In genomic region chr3:128879991-128880390, GRCh38 we compare ENCODE assay signal across 8 cellular contexts. TPM values are rescaled to one million over a fixed set of nuclear protein-coding genes. Genes with fewer than 3 reads are reported as not detected.
DNase-seq lines count a peak whose midpoint lies in the region; ATAC-seq and TF ChIP-seq lines count a peak whose summit lies in the region.

No MANE protein-coding gene starts in this region.

- H3K9me3 ChIP-seq in left ventricle myocardium inferior (replicated peaks) = no peaks in the 10 kb centered on the region
- H3K9me3 ChIP-seq in ascending aorta = no peaks in the 10 kb centered on the region
- H3K9me3 ChIP-seq in lower lobe of right lung = no peaks in the 10 kb centered on the region
- no peaks in the 10 kb centered on the region for H3K9me3 ChIP-seq in uterus

- peaks cover 7% of the 10 kb centered on the region for H3K36me3 ChIP-seq in left ventricle myocardium inferior
- H3K36me3 ChIP-seq in ascending aorta = peaks cover 0 to 12% of the 10 kb centered on the region in 2 donors
- H3K36me3 ChIP-seq in lower lobe of right lung = peaks cover 24% of the 10 kb centered on the region
- H3K36me3 ChIP-seq in uterus = no peaks in the 10 kb centered on the region

- H3K4me1 ChIP-seq in left ventricle myocardium inferior (peaks cover 75% of the 10 kb centered on the region), ascending aorta (peaks cover 17% of the 10 kb centered on the region in 2 donors), lower lobe of right lung (peaks cover 30% of the 10 kb centered on the region), uterus (peaks cover 5 to 8% of the 10 kb centered on the region in 2 donors)

- peak overlapping the region; percentile 88 for H3K4me3 ChIP-seq in left ventricle myocardium inferior
- H3K4me3 ChIP-seq in ascending aorta = peak overlapping the region; percentile 71 to 86
- peak overlapping the region; percentile 94 for H3K4me3 ChIP-seq in lower lobe of right lung
- peak overlapping the region; percentile 66 to 87 for H3K4me3 ChIP-seq in uterus

- intact Hi-C loops in left ventricle myocardium inferior (cut with micrococcal nuclease) (no loop called here), Right ventricle myocardium superior (cut with DNase I) (no loop called here), ascending aorta (cut with DNase I) (loop anchor here (1.0 to 10.0 kb wide), 6 partner anchors 153 to 1285 kb away; partner anchors contain the start of genes MCM2, RAB7A, RPN1 and TPRA1), lower lobe of right lung (cut with DNase I) (no loop called here), uterus (cut with DNase I; ENCODE audit: low total_unique reads) (no loop called here)

- H3K27ac ChIP-seq in left ventricle myocardium inferior (replicated peaks) = peak overlapping the region; percentile 93
- peak overlapping the region; percentile 91 to 95 for H3K27ac ChIP-seq in ascending aorta
- H3K27ac ChIP-seq in lower lobe of right lung = peak overlapping the region; percentile 93
- H3K27ac ChIP-seq in uterus = peak overlapping the region; percentile 94 to 95

- H3K27me3 ChIP-seq in left ventricle myocardium inferior (ENCODE audit: low read depth) (no peaks in the 10 kb centered on the region), ascending aorta (no peaks in the 10 kb centered on the region), lower lobe of right lung (ENCODE audit: low read depth) (no peaks in the 10 kb centered on the region), uterus (no peaks in the 10 kb centered on the region)

- TF ChIP-seq CTCF in left ventricle myocardium inferior (IDR thresholded peaks at IDR 0.05; ENCODE audit: borderline replicate concordance) (no peak), ascending aorta (IDR thresholded peaks at IDR 0.05) (no peak), lower lobe of right lung (IDR thresholded peaks at IDR 0.05) (no peak), uterus (IDR thresholded peaks at IDR 0.05) (no peak)

- in situ Hi-C loops in KBM-7 (cut with MboI; ENCODE audit: low pct_unique_long_range_greater_than_20kb, low sequenced_read_pairs) = no loop called here

- TF ChIP-seq POLR2A in uterus (IDR thresholded peaks at IDR 0.05) = no peak

- DNase-seq in left ventricle myocardium inferior = no peak
- DNase-seq in Right ventricle myocardium superior = no peak
- DNase-seq in ascending aorta (ENCODE audit: low spot score in 2 of 2) = no peak
- no peak for DNase-seq in lower lobe of right lung
- DNase-seq in uterus = no peak
- DNase-seq in KBM-7 = no peak
- no peak for DNase-seq in islet precursor cell

- no peak for ATAC-seq in Right ventricle myocardium superior (ENCODE audit: poor library complexity)
- ATAC-seq in lower lobe of right lung = peak in 1 of 2 donors; percentile 0
- no peak for ATAC-seq in HG02973 (IDR thresholded peaks at IDR 0.05; ENCODE audit: unreplicated experiment)

RNA-seq across cellular contexts. Expression of gene ACAD9, which starts 0.6 kb away (rescaled TPM):
- total RNA-seq in left ventricle myocardium inferior (35.9 TPM), Right ventricle myocardium superior (46.6 TPM), ascending aorta (23.4 TPM), lower lobe of right lung (38.0 TPM), uterus (10 to 100 TPM; 13.1 to 51.4 (median 44.5) TPM)
